Comparison of ENCODE assay signal across 10 cellular contexts in the genomic region with DNA sequence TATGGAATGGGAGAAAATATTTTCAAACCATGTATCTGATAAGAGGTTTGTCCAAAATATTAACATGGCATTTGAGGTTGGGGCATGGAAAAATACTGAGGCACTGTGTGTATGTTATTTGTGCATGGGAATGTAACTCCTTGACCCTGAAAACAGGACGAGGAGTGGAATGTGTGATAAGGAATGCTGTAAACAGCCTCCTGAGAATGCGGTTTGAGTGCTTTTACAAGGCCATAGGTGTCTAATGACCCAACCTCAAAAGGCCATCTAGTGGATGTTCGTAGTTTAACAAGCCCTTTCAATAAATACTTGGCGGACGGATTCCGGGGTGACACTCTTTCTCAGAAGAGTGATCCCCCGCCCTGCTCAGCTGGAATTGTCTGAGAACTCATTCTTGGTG.
DNase-seq lines count a peak whose midpoint lies in the region; ATAC-seq, FAIRE-seq and TF ChIP-seq lines count a peak whose summit lies in the region.
"Had no signal": no experiment of that assay in that cellular context is flagged by ENCODE, and none has a peak within 500 bp of the region (broad histone marks: within the 10 kb centered on the region; RNA-seq: fewer than 3 reads in every experiment).

No MANE protein-coding gene starts in this region.

- no peaks in the 10 kb centered on the region for H3K4me1 ChIP-seq in A673 (ENCODE audit: insufficient read depth, low read length, poor library complexity, severe bottlenecking)
- peaks cover 15% of the 10 kb centered on the region for H3K4me1 ChIP-seq in PC-3 (ENCODE audit: insufficient read depth, low read length)
- H3K4me1 ChIP-seq: ascending aorta had no signal

- no peaks in the 10 kb centered on the region for H3K79me2 ChIP-seq in PC-3 (ENCODE audit: low read length)

- 0 out of 2 replicates have a peak overlapping the region, but pooled peaks have one; percentile 43 for H2AFZ ChIP-seq in PC-3 (ENCODE audit: low read length)

- H3K27ac ChIP-seq in A673 (ENCODE audit: low read depth, low read length, poor library complexity, severe bottlenecking) (no peak overlapping the region), PC-3 (ENCODE audit: low read length) (no peak overlapping the region)
- H3K27ac ChIP-seq: ascending aorta had no signal

- no peaks in the 10 kb centered on the region for H3K27me3 Mint-ChIP-seq in stimulated activated memory B cell treated with anti-CD40 and anti-IgM and Interleukin-4, amounts not matched to agents 10 μg/mL and 1 μg/mL and 100 μg/mL, for 72 hours

- peak; percentile 84 for FAIRE-seq in GM18507 (lab: Jason Lieb, UNC)

- DNase-seq in A673 (ENCODE audit: low spot score) (peak; percentile 33), GM18507 (ENCODE audit: extremely low spot score, insufficient read length, low read depth) (no peak), PC-3 (peak; percentile 81), fibroblast of villous mesenchyme (ENCODE audit: low read depth) (peak; percentile 91), NCI-H1694 (lab: John Stamatoyannopoulos, UW) (no peak), putamen (ENCODE audit: low spot score) (no peak), 8988T (no peak)
- DNase-seq: stimulated activated naive CD4-positive, alpha-beta T cell had no signal

- no peaks in the 10 kb centered on the region for H3K9me2 ChIP-seq in PC-3 (replicated peaks; ENCODE audit: low read length)

- TF ChIP-seq CTCF in A673 (conservative IDR thresholded peaks at IDR 0.05; ENCODE audit: low read depth, low read length) (peak; percentile 36), PC-3 (conservative IDR thresholded peaks at IDR 0.05; ENCODE audit: low read depth, low read length) (peak; percentile 68), fibroblast of villous mesenchyme (IDR thresholded peaks at IDR 0.05; ENCODE audit: insufficient read depth, low read depth, low read length) (peak; percentile 45)

- H3K4me2 ChIP-seq in PC-3 (ENCODE audit: low read length): peak overlapping the region; percentile 59

- H3K9me3 ChIP-seq in A673 (ENCODE audit: low read depth, low read length, poor library complexity, severe bottlenecking): peaks cover 5% of the 10 kb centered on the region
- H3K9me3 ChIP-seq in PC-3 (ENCODE audit: low read length): no peaks in the 10 kb centered on the region

- intact Hi-C loops in A673 (cut with micrococcal nuclease; ENCODE audit: unreplicated experiment): no loop called here
- intact Hi-C loops in PC-3 (cut with micrococcal nuclease): loop anchor here (1.0 to 10.0 kb wide), 4 partner anchors 44 to 270 kb away; no protein-coding TSS in a partner anchor

- H3K9me3 Mint-ChIP-seq in stimulated activated memory B cell treated with anti-CD40 and anti-IgM and Interleukin-4, amounts not matched to agents 10 μg/mL and 1 μg/mL and 100 μg/mL, for 72 hours: peaks cover 7% of the 10 kb centered on the region

- no peak overlapping the region for H3K27ac Mint-ChIP-seq in stimulated activated memory B cell treated with anti-CD40 and anti-IgM and Interleukin-4, amounts not matched to agents 10 μg/mL and 1 μg/mL and 100 μg/mL, for 72 hours

- peaks cover 6% of the 10 kb centered on the region for H3K4me1 Mint-ChIP-seq in stimulated activated memory B cell treated with anti-CD40 and anti-IgM and Interleukin-4, amounts not matched to agents 10 μg/mL and 1 μg/mL and 100 μg/mL, for 72 hours

- H3K27me3 ChIP-seq in A673 (replicated peaks; ENCODE audit: insufficient read depth, low read depth, low read length, poor library complexity): no peaks in the 10 kb centered on the region
- H3K27me3 ChIP-seq in PC-3 (ENCODE audit: low read length): no peaks in the 10 kb centered on the region
- H3K27me3 ChIP-seq: ascending aorta had no signal

- no TSS peak for BruUV-seq in A673 (replicated peaks; lab: Mats Ljungman, UMichigan)
- BruUV-seq in PC-3 (replicated peaks; lab: Mats Ljungman, UMichigan): no TSS peak

- H4K20me1 ChIP-seq in PC-3 (ENCODE audit: low read length): no peaks in the 10 kb centered on the region

- H3K36me3 Mint-ChIP-seq in stimulated activated memory B cell treated with anti-CD40 and anti-IgM and Interleukin-4, amounts not matched to agents 10 μg/mL and 1 μg/mL and 100 μg/mL, for 72 hours: peaks cover 1% of the 10 kb centered on the region

- POLR2A ChIA-PET in A673 (lab: Charles Lee; ENCODE audit: low non-redundant PET) (no interaction called here), PC-3 (lab: Charles Lee; ENCODE audit: unreplicated experiment) (no interaction called here)

- peaks cover 1% of the 10 kb centered on the region for H3F3A ChIP-seq in PC-3 (ENCODE audit: low read length, unreplicated experiment)

- no peak overlapping the region for H3K4me3 ChIP-seq in A673 (ENCODE audit: low read depth, low read length, poor library complexity, severe bottlenecking)
- H3K4me3 ChIP-seq in PC-3 (ENCODE audit: low read length): peak overlapping the region; percentile 35; the same call in 1 of the 2 replicates
- no peak overlapping the region for H3K4me3 ChIP-seq in fibroblast of villous mesenchyme (ENCODE audit: low read depth, low read length)
- H3K4me3 ChIP-seq: ascending aorta had no signal

- no peak overlapping the region for H3K4me3 Mint-ChIP-seq in stimulated activated memory B cell treated with anti-CD40 and anti-IgM and Interleukin-4, amounts not matched to agents 10 μg/mL and 1 μg/mL and 100 μg/mL, for 72 hours

- peak; percentile 55 for ATAC-seq in PC-3
- no peak for ATAC-seq in stimulated activated memory B cell treated with anti-CD40 and anti-IgM and Interleukin-4, amounts not matched to agents 10 μg/mL and 1 μg/mL and 100 μg/mL, for 72 hours

- no peaks in the 10 kb centered on the region for H3K36me3 ChIP-seq in A673 (ENCODE audit: insufficient read depth, low read length, poor library complexity, severe bottlenecking)
- no peaks in the 10 kb centered on the region for H3K36me3 ChIP-seq in PC-3 (ENCODE audit: low read depth, low read length)
- H3K36me3 ChIP-seq: ascending aorta had no signal

- H3K9ac ChIP-seq in PC-3 (ENCODE audit: low read length): no peak overlapping the region

- CTCF ChIA-PET in A673 (lab: Charles Lee): no interaction called here
- CTCF ChIA-PET in PC-3 (lab: Charles Lee): no interaction called here

Comparison
In these comparisons a context has a peak if more than half of its experiments do, and no peak if none do; other contexts are left out.
1. DNase-seq: peak in A673 (single experiment), PC-3 (single experiment) and fibroblast of villous mesenchyme (single experiment); none in GM18507 (single experiment), NCI-H1694 (single experiment), putamen (single experiment) and 8988T (single experiment).
2. Peak in every context shown above with its lines, with median percentiles within 50 percentile points of each other: CTCF ChIP-seq.